In genomic region chr21:45192332-45192731, GRCh38 we compare ENCODE assay signal across 30 cellular contexts.
DNase-seq lines count a peak whose midpoint lies in the region; ATAC-seq and TF ChIP-seq lines count a peak whose summit lies in the region.
"Had no signal": no experiment of that assay in that cellular context is flagged by ENCODE, and none has a peak within 500 bp of the region (broad histone marks: within the 10 kb centered on the region; RNA-seq: fewer than 3 reads in every experiment).

No MANE protein-coding gene starts in this region.

- H2BK120ac ChIP-seq in neuronal stem cell (ENCODE audit: low read depth, low read length), result no peak overlapping the region

- ATAC-seq in SK-N-SH treated with all-trans-retinoic acid at 6 μM for 48 hours, result no peak
- ATAC-seq: naive thymus-derived CD4-positive, alpha-beta T cell; Right ventricle myocardium inferior had no signal

- H4K91ac ChIP-seq in neuronal stem cell (ENCODE audit: low read depth, low read length, poor library complexity), result no peak overlapping the region

- no peak overlapping the region for H2AFZ ChIP-seq in neuronal stem cell (ENCODE audit: low read length)

- no peak overlapping the region for H3K18ac ChIP-seq in neuronal stem cell (ENCODE audit: low read length)

- no peak overlapping the region for H2BK15ac ChIP-seq in neuronal stem cell (ENCODE audit: low read length)

- H3K14ac ChIP-seq in neuronal stem cell (ENCODE audit: low read length), result no peak overlapping the region

- no peak overlapping the region for H2AK5ac ChIP-seq in neuronal stem cell (ENCODE audit: low read depth, low read length)

- H3K23ac ChIP-seq in neuronal stem cell (ENCODE audit: low read depth, low read length, poor library complexity), result no peak overlapping the region

- no peak overlapping the region for H2BK12ac ChIP-seq in neuronal stem cell (ENCODE audit: low read length)

- no peak overlapping the region for H3K9ac ChIP-seq in neuronal stem cell (ENCODE audit: low read depth, low read length, poor library complexity)

- WGBS in neuronal stem cell (ENCODE audit: extremely low coverage in 2 of 2, insufficient read length in 2 of 2, insufficient replicate concordance in 1 of 2), 2 donors, result no CpG with 5 or more reads among the region's 3 CpGs

- H3K27me3 ChIP-seq in BE2C (no peaks in the 10 kb centered on the region), H7 (ENCODE audit: control insufficient read depth, insufficient read depth, low read length) (no peaks in the 10 kb centered on the region), neuronal stem cell (ENCODE audit: control insufficient read depth in 3 of 3, insufficient read depth in 3 of 3, low read depth in 1 of 3, low read length in 3 of 3) (no peaks in the 10 kb centered on the region)
- H3K27me3 ChIP-seq: esophagus muscularis mucosa, sigmoid colon, tibial artery had no signal

- H3K4me3 ChIP-seq in BE2C (ENCODE audit: low read depth, low read length) (no peak overlapping the region), H7 (ENCODE audit: insufficient read depth, low read depth, low read length) (no peak overlapping the region), neuronal stem cell (ENCODE audit: low read length in 2 of 2) (no peak overlapping the region)
- H3K4me3 ChIP-seq: coronary artery, esophagus muscularis mucosa, prostate gland, sigmoid colon, tibial artery had no signal

- TF ChIP-seq CTCF in BE2C (IDR thresholded peaks at IDR 0.05; ENCODE audit: low read depth, low read length), result peak; percentile 12; the same call in 1 of the 2 replicates

- no peak overlapping the region for H3K4me2 ChIP-seq in neuronal stem cell (ENCODE audit: insufficient read depth, low read length, poor library complexity, severe bottlenecking)

- H3K9me3 ChIP-seq in BE2C (no peaks in the 10 kb centered on the region), neuronal stem cell (replicated peaks in 1 of 2; ENCODE audit: control insufficient read depth in 2 of 2, insufficient read depth in 1 of 2, low read depth in 1 of 2, low read length in 2 of 2) (peaks cover 0 to 22% of the 10 kb centered on the region in 2 donors)
- H3K9me3 ChIP-seq: prostate gland had no signal

- H3K4me1 ChIP-seq in BE2C (no peaks in the 10 kb centered on the region), neuronal stem cell (ENCODE audit: control insufficient read depth in 2 of 2, insufficient read depth in 1 of 2, low read depth in 1 of 2, low read length in 2 of 2) (no peaks in the 10 kb centered on the region)
- H3K4me1 ChIP-seq: esophagus muscularis mucosa, prostate gland, tibial artery had no signal

- no peak overlapping the region for H4K8ac ChIP-seq in neuronal stem cell (ENCODE audit: low read depth, low read length)

- H3K27ac ChIP-seq in neuronal stem cell (replicated peaks; ENCODE audit: low read length), result no peak overlapping the region
- H3K27ac ChIP-seq: coronary artery, esophagus muscularis mucosa, prostate gland, sigmoid colon, tibial artery had no signal

- H3K79me1 ChIP-seq in neuronal stem cell (ENCODE audit: low read depth, low read length), result no peaks in the 10 kb centered on the region

- in situ Hi-C loops in SK-MEL-5 (cut with HindIII; ENCODE audit: low pct_unique_long_range_greater_than_20kb, low sequenced_read_pairs), result no loop called here

- DNase-seq in BE2C, result no peak
- peak; percentile 54 for DNase-seq in H7
- peak; percentile 27 for DNase-seq in SK-MEL-5 (ENCODE audit: low read depth, low spot score)
- peak; percentile 47 for DNase-seq in iPS-NIHi11 (ENCODE audit: low spot score)
- DNase-seq in dermis blood vessel endothelial cell, result no peak
- no peak for DNase-seq in neuronal stem cell (ENCODE audit: low spot score)
- DNase-seq in SKM-1 (lab: John Stamatoyannopoulos, UW; ENCODE audit: unreplicated experiment), result no peak
- DNase-seq: ACHN; activated CD4-positive, alpha-beta T cell treated with anti-CD3 and anti-CD28 coated beads for 4 hours; activated CD8-positive, alpha-beta memory T cell treated with anti-CD3 and anti-CD28 coated beads for 24 hours; activated effector memory CD4-positive, alpha-beta T cell treated with Interleukin-2 at 50 U/mL for 16 hours; activated T-cell treated with anti-CD3 and anti-CD28 coated beads for 4 hours; anterior cingulate cortex; CD8-positive, alpha-beta memory T cell; DMS 273 treated with DMSO at 0.1 percent for 48 hours; foreskin fibroblast; naive thymus-derived CD4-positive, alpha-beta T cell; NCI-H1105 treated with DMSO at 0.1 percent for 48 hours; NCI-H1930; NCI-H2171 treated with DMSO at 0.1 percent for 48 hours; NCI-H510A treated with DMSO at 0.1 percent for 48 hours; nucleus accumbens; sigmoid colon; stimulated activated CD4-positive, alpha-beta T cell treated with anti-CD3 and anti-CD28 coated beads, Interleukin-4, amount 100 ng/mL, for 1 hour; tibial artery had no signal

- H3K36me3 ChIP-seq in BE2C (peaks cover 9% of the 10 kb centered on the region; the same call in 1 of the 2 replicates), H7 (replicated peaks; ENCODE audit: control insufficient read depth, insufficient read depth, low read length) (no peaks in the 10 kb centered on the region), neuronal stem cell (replicated peaks in 1 of 2; ENCODE audit: control insufficient read depth in 2 of 2, insufficient read depth in 2 of 2, low read length in 2 of 2) (no peaks in the 10 kb centered on the region)
- H3K36me3 ChIP-seq: prostate gland had no signal

- no peak overlapping the region for H2BK5ac ChIP-seq in neuronal stem cell (ENCODE audit: low read length)

- no peak overlapping the region for H3K4ac ChIP-seq in neuronal stem cell (ENCODE audit: low read length)

TF ChIP-seq in SK-N-SH treated with all-trans-retinoic acid at 6 μM for 48 hours, 23 proteins besides CTCF, POLR2A, EP300 and RAD21:
- TF ChIP-seq ZFP3 (CRISPR knock-in tag; IDR thresholded peaks at IDR 0.05), result no peak

Comparison
In these comparisons a context has a peak if more than half of its experiments do, and no peak if none do; other contexts are left out.
1. DNase-seq: peak in H7 (single experiment), SK-MEL-5 (single experiment) and iPS-NIHi11 (single experiment); none in BE2C (single experiment), dermis blood vessel endothelial cell (single experiment), neuronal stem cell (single experiment) and SKM-1 (single experiment).